ENCODE assay signal across 9 cellular contexts in the genomic region with DNA sequence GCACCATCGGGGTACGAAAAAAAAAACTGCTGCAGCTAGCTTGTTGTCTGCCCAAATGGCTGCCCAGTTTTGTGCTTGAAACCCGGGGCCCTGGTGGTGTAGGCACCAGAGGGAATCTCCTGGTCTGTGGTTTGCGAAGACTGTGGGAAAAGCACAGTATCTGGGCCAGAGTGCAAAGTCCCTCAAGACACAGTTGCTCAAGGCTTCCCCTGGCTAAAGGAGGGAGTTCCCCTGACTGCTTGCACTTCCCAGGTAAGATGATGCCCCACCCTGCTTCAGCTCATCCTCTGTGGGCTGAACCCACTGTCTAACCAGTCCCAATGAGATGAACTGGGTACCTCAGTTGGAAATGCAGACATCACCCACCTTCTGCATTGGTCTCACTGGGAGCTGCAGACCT. TPM values are rescaled to one million over a fixed set of nuclear protein-coding genes. Genes with fewer than 3 reads are reported as not detected.
DNase-seq lines count a peak whose midpoint lies in the region; ATAC-seq, FAIRE-seq and TF ChIP-seq lines count a peak whose summit lies in the region.
"Not testable (repeated sequence)": the region's sequence is repeated elsewhere in the genome, so short reads cannot be mapped to it uniquely, and the experiment has no call there.
"Had no signal": no experiment of that assay in that cellular context is flagged by ENCODE, and none has a peak within 500 bp of the region (broad histone marks: within the 10 kb centered on the region; RNA-seq: fewer than 3 reads in every experiment).

No MANE protein-coding gene starts in this region.

- H3K9me3 ChIP-seq in IMR-90 (ENCODE audit: control insufficient read depth, insufficient read depth, low read length); RWPE2 (ENCODE audit: severe bottlenecking); mammary epithelial cell (replicated peaks; ENCODE audit: insufficient read depth, low read length); H1 (ENCODE audit: insufficient read depth in 2 of 2, low read depth in 1 of 2, low read length in 1 of 2); small intestine (ENCODE audit: control insufficient read depth, low read depth): not testable (repeated sequence)

- not testable (repeated sequence) for TF ChIP-seq EP300 in H1 (IDR thresholded peaks at IDR 0.05; ENCODE audit: borderline replicate concordance in 1 of 2, low read depth in 2 of 2, low read length in 2 of 2)

- not testable (repeated sequence) for H3K4me3 ChIP-seq in IMR-90 (ENCODE audit: insufficient read depth, low read depth, low read length); RWPE2 (ENCODE audit: severe bottlenecking); mammary epithelial cell (replicated peaks in 1 of 3; ENCODE audit: insufficient read depth in 1 of 3, low read depth in 2 of 3, low read length in 3 of 3); H1 (ENCODE audit: extremely low read depth in 1 of 4, insufficient read depth in 2 of 4, low read depth in 3 of 4, low read length in 4 of 4); small intestine (ENCODE audit: low read depth in 1 of 2, low read length in 2 of 2)

- not testable (repeated sequence) for H3K18ac ChIP-seq in IMR-90 (ENCODE audit: low read depth, low read length); H1 (ENCODE audit: extremely low read depth, low read length)

- not testable (repeated sequence) for H2BK12ac ChIP-seq in H1 (ENCODE audit: low read depth, low read length)

- in situ Hi-C loops in IMR-90 (cut with MboI; ENCODE audit: low sequenced_read_pairs); mammary epithelial cell (cut with MboI; ENCODE audit: low sequenced_read_pairs in 2 of 2): not testable (repeated sequence)

- H2AK5ac ChIP-seq in IMR-90 (ENCODE audit: low read depth, low read length) = peak overlapping the region; percentile 97
- not testable (repeated sequence) for H2AK5ac ChIP-seq in H1 (ENCODE audit: low read depth, low read length)

- not testable (repeated sequence) for H3K27ac ChIP-seq in IMR-90 (ENCODE audit: insufficient read depth, low read length); RWPE2 (ENCODE audit: poor library complexity, severe bottlenecking); mammary epithelial cell (ENCODE audit: insufficient read depth, low read depth, low read length); H1 (ENCODE audit: low read depth, low read length); small intestine (ENCODE audit: low read depth in 1 of 2, low read length in 1 of 2)

- not testable (repeated sequence) for H2AFZ ChIP-seq in IMR-90 (replicated peaks; ENCODE audit: low read length, poor library complexity); mammary epithelial cell (ENCODE audit: low read depth, low read length)
- peak overlapping the region; percentile 49; the same call in 1 of the 2 replicates for H2AFZ ChIP-seq in H1 (ENCODE audit: low read length)

- CTCF ChIA-PET in IMR-90 (lab: Yijun Ruan, JAX); mammary epithelial cell (lab: Charles Lee; ENCODE audit: low non-redundant PET): not testable (repeated sequence)
- CTCF ChIA-PET in H1 (lab: Charles Lee; ENCODE audit: partially characterized antibody) = interaction anchor here (1.0 to 1.6 kb wide), 2 partner anchors 19 to 57 kb away, joined by 3 to 4 read pairs; no protein-coding TSS in a partner anchor

- not testable (repeated sequence) for H4K91ac ChIP-seq in IMR-90 (ENCODE audit: insufficient read depth, low read depth, low read length); H1 (replicated peaks; ENCODE audit: insufficient read length, low read length)

- H3K56ac ChIP-seq in IMR-90 (ENCODE audit: extremely low read depth, insufficient read depth, low read length); H1 (replicated peaks; ENCODE audit: insufficient read length, low read depth, low read length): not testable (repeated sequence)

- H3K23ac ChIP-seq in IMR-90 (ENCODE audit: low read depth, low read length); H1 (ENCODE audit: insufficient read length): not testable (repeated sequence)

- TF ChIP-seq POLR2A in IMR-90 (IDR thresholded peaks at IDR 0.05; ENCODE audit: low read depth, low read length); H1 (IDR thresholded peaks at IDR 0.05; ENCODE audit: control extremely low read depth in 1 of 2, low read depth in 2 of 2, low read length in 2 of 2): not testable (repeated sequence)

- peak overlapping the region; percentile 58 for H3K4ac ChIP-seq in IMR-90 (ENCODE audit: low read depth, low read length)
- not testable (repeated sequence) for H3K4ac ChIP-seq in H1 (replicated peaks; ENCODE audit: insufficient read length, low read depth, low read length)

- H2AK9ac ChIP-seq in IMR-90 (replicated peaks; ENCODE audit: low read depth, low read length, poor library complexity) = not testable (repeated sequence)

- H3K9ac ChIP-seq in IMR-90 (ENCODE audit: low read depth, low read length); mammary epithelial cell (ENCODE audit: insufficient read depth, low read length); H1 (replicated peaks in 1 of 4; ENCODE audit: extremely low read depth in 1 of 4, low read depth in 3 of 4, low read length in 3 of 4): not testable (repeated sequence)

- not testable (repeated sequence) for H4K5ac ChIP-seq in IMR-90 (ENCODE audit: low read depth, low read length); H1 (ENCODE audit: insufficient read length, low read depth, low read length)

- 0 out of 2 replicates have a peak overlapping the region, but pooled peaks have one; percentile 14 for H2BK20ac ChIP-seq in IMR-90 (ENCODE audit: low read depth, low read length)
- not testable (repeated sequence) for H2BK20ac ChIP-seq in H1 (ENCODE audit: low read length)

- POLR2A ChIA-PET in IMR-90 (lab: Charles Lee; ENCODE audit: unreplicated experiment); H1 (lab: Charles Lee; ENCODE audit: partially characterized antibody): not testable (repeated sequence)

- TF ChIP-seq CTCF in IMR-90 (conservative IDR thresholded peaks at IDR 0.05; ENCODE audit: low read depth, low read length); RWPE2 (IDR thresholded peaks at IDR 0.05; ENCODE audit: poor library complexity, severe bottlenecking); mammary epithelial cell (conservative IDR thresholded peaks at IDR 0.05 in 1 of 2, IDR thresholded peaks at IDR 0.05 in 1 of 2; ENCODE audit: extremely low read depth in 1 of 2, insufficient read depth in 1 of 2, low read depth in 1 of 2, low read length in 2 of 2); H1 (IDR thresholded peaks at IDR 0.05; ENCODE audit: control extremely low read depth in 1 of 3, insufficient read depth in 1 of 3, low read depth in 1 of 3, low read length in 3 of 3): not testable (repeated sequence)

- not testable (repeated sequence) for H3K27me3 ChIP-seq in IMR-90 (ENCODE audit: control insufficient read depth, insufficient read depth, low read length); RWPE2 (ENCODE audit: insufficient read depth, poor library complexity, severe bottlenecking); mammary epithelial cell (ENCODE audit: insufficient read depth, low read length); H1 (replicated peaks in 1 of 4; ENCODE audit: control insufficient read depth in 3 of 4, extremely low read depth in 1 of 4, insufficient read depth in 3 of 4, low read length in 3 of 4); small intestine (ENCODE audit: control insufficient read depth in 2 of 2, insufficient read depth in 2 of 2, low read length in 2 of 2)

- H4K20me1 ChIP-seq in IMR-90 (ENCODE audit: insufficient read depth, low read length); mammary epithelial cell (ENCODE audit: insufficient read depth, low read length); H1 (replicated peaks in 1 of 2; ENCODE audit: control insufficient read depth in 1 of 2, insufficient read depth in 2 of 2, low read length in 2 of 2): not testable (repeated sequence)

- not testable (repeated sequence) for H3K79me1 ChIP-seq in IMR-90 (ENCODE audit: low read depth in 1 of 2, low read length in 2 of 2); H1 (ENCODE audit: low read depth, low read length)

- not testable (repeated sequence) for H3K36me3 ChIP-seq in IMR-90 (ENCODE audit: control insufficient read depth, insufficient read depth, low read length); RWPE2 (ENCODE audit: low read depth); mammary epithelial cell (ENCODE audit: insufficient read depth, low read length); H1 (ENCODE audit: control insufficient read depth in 2 of 4, insufficient read depth in 4 of 4, low read length in 3 of 4); small intestine (ENCODE audit: control insufficient read depth in 2 of 2, insufficient read depth in 2 of 2, low read length in 2 of 2)

- peak overlapping the region; percentile 89; the same call in 1 of the 3 replicates for H2BK15ac ChIP-seq in IMR-90 (ENCODE audit: low read depth, low read length)
- not testable (repeated sequence) for H2BK15ac ChIP-seq in H1 (ENCODE audit: low read length)

- ATAC-seq in IMR-90 (ENCODE audit: low read depth) = not testable (repeated sequence)
- ATAC-seq in RWPE2 (ENCODE audit: low read depth) = peak; percentile 44; the same call in 2 of the 3 replicates

- intact Hi-C loops in IMR-90 (cut with micrococcal nuclease); mammary epithelial cell (cut with micrococcal nuclease): not testable (repeated sequence)

- 0 out of 4 replicates have a peak overlapping the region, but pooled peaks of 1 of the 2 experiments have one; percentile 42 for H4K8ac ChIP-seq in IMR-90 (ENCODE audit: low read depth in 2 of 2, low read length in 2 of 2)
- not testable (repeated sequence) for H4K8ac ChIP-seq in H1 (ENCODE audit: extremely low read depth, insufficient read depth, low read length)

- 0 out of 2 replicates have a peak overlapping the region, but pooled peaks have one; percentile 11 for H3K14ac ChIP-seq in IMR-90 (replicated peaks; ENCODE audit: low read depth, low read length)
- H3K14ac ChIP-seq in H1 (ENCODE audit: insufficient read length) = not testable (repeated sequence)

- BruUV-seq in IMR-90 (replicated peaks; lab: Mats Ljungman, UMichigan); mammary epithelial cell (replicated peaks; lab: Mats Ljungman, UMichigan): not testable (repeated sequence)

- H3K23me2 ChIP-seq in H1 (ENCODE audit: low read depth, low read length) = not testable (repeated sequence)

- dilution Hi-C loops in IMR-90 (cut with HindIII; ENCODE audit: low sequenced_read_pairs, unreplicated experiment); mammary epithelial cell (cut with HindIII; ENCODE audit: low sequenced_read_pairs): not testable (repeated sequence)

- FAIRE-seq in H1 (lab: Jason Lieb, UNC); small intestine (lab: Jason Lieb, UNC): not testable (repeated sequence)

- H2BK5ac ChIP-seq in IMR-90 (ENCODE audit: low read depth, low read length, poor library complexity, severe bottlenecking); H1 (ENCODE audit: low read depth, low read length): not testable (repeated sequence)

- TF ChIP-seq RAD21 in IMR-90 (IDR thresholded peaks at IDR 0.05; ENCODE audit: low read length); H1 (IDR thresholded peaks at IDR 0.05 in 1 of 2, conservative IDR thresholded peaks at IDR 0.05 in 1 of 2; ENCODE audit: low read depth in 2 of 2, low read length in 2 of 2): not testable (repeated sequence)

- peak overlapping the region; percentile 49; the same call in 1 of the 2 replicates for H2BK120ac ChIP-seq in IMR-90 (ENCODE audit: low read depth, low read length)
- not testable (repeated sequence) for H2BK120ac ChIP-seq in H1 (replicated peaks; ENCODE audit: low read depth, low read length)

- H3K79me2 ChIP-seq in mammary epithelial cell (ENCODE audit: insufficient read depth, low read length); H1 (ENCODE audit: control insufficient read depth in 1 of 2, insufficient read depth in 2 of 2, low read length in 2 of 2): not testable (repeated sequence)

- not testable (repeated sequence) for H3K4me2 ChIP-seq in IMR-90 (ENCODE audit: low read depth, low read length); mammary epithelial cell (ENCODE audit: insufficient read depth, low read depth, low read length); H1 (ENCODE audit: insufficient read depth in 1 of 2, low read depth in 2 of 2, low read length in 2 of 2)

- H3K9me1 ChIP-seq in IMR-90 (ENCODE audit: insufficient read depth, low read length) = not testable (repeated sequence)

- DNase-seq in DMS53 (lab: John Stamatoyannopoulos, UW) (peak; percentile 29), mammary epithelial cell (peak; percentile 47), kidney tubule cell (ENCODE audit: low spot score) (peak; percentile 47), mucosa of gallbladder (ENCODE audit: low spot score) (peak; percentile 44), small intestine (peak; percentile 76)
- not testable (repeated sequence) for DNase-seq in IMR-90; RWPE2 (ENCODE audit: low spot score); H1 (ENCODE audit: low read depth in 1 of 2, low spot score in 2 of 2)

- H3K4me1 ChIP-seq in IMR-90 (ENCODE audit: control insufficient read depth, insufficient read depth, low read length); H1 (replicated peaks in 1 of 4; ENCODE audit: control insufficient read depth in 3 of 4, insufficient read depth in 4 of 4, low read length in 3 of 4); small intestine (ENCODE audit: control insufficient read depth in 2 of 2, insufficient read depth in 1 of 2, low read depth in 1 of 2, low read length in 1 of 2): not testable (repeated sequence)
- H3K4me1 ChIP-seq in RWPE2 (ENCODE audit: insufficient read depth, poor library complexity, severe bottlenecking) = peaks cover 36% of the 10 kb centered on the region
- peaks cover 30% of the 10 kb centered on the region for H3K4me1 ChIP-seq in mammary epithelial cell (ENCODE audit: insufficient read depth, low read length)

- 80% methylated on average over 1 of the region's 4 CpGs; no CpG with 5 or more reads in 1 of the 2 experiments for whole genome bisulfite sequencing in IMR-90 (ENCODE audit: extremely low coverage in 2 of 2, insufficient read length in 1 of 2), 2 experiments
- WGBS in mammary epithelial cell (ENCODE audit: low coverage, missing lambda C conversion rate) = 90% methylated on average over 3 of the region's 4 CpGs
- 91% methylated on average over 4 of the region's 4 CpGs; no CpG with 5 or more reads in 1 of the 2 experiments for WGBS in H1 (ENCODE audit: extremely low coverage in 1 of 2, insufficient coverage in 1 of 2, insufficient read length in 1 of 2, insufficient replicate concordance in 2 of 2, low coverage in 1 of 2, low lambda C conversion rate in 2 of 2, missing lambda C conversion rate in 1 of 2), 2 experiments
- 27 to 75% (median 54%) methylated on average over 4 of the region's 4 CpGs for WGBS in small intestine, 3 donors

RNA-seq across cellular contexts. Expression of gene ARSJ, which starts 33.8 kb away (rescaled TPM):
- total RNA-seq in IMR-90 (2012; rRNA removed) = 126 and 143 TPM in 2 replicates
- polyA plus RNA-seq in IMR-90 (2012; rRNA removed) = 47.7 and 49.0 TPM in 2 replicates
- 24.2 and 47.1 TPM in 2 replicates for polyA plus RNA-seq in IMR-90 (2012; cell fraction: cytosol; rRNA removed)
- 18.5 and 55.6 TPM in 2 replicates for polyA plus RNA-seq in IMR-90 (2012; cell fraction: nucleus; rRNA removed; ENCODE audit: low replicate concordance)
- total RNA-seq in mammary epithelial cell = 10 to 100 TPM; 35.8 to 39.8 TPM
- polyA plus RNA-seq in mammary epithelial cell = 11.3 TPM
- polyA minus RNA-seq in mammary epithelial cell = 19.7 TPM
- total RNA-seq in H1 (2021; fragmentation: NEBNext Ultra II Directional; extraction: Animal tissue kit (Norgen Biotek cat#: 25700)) = 5.8 and 6.3 TPM in 2 replicates
- polyA plus RNA-seq in H1 (2011; rRNA removed) = 1.3 and 1.4 TPM in 2 replicates
- 1.4 TPM for polyA plus RNA-seq in H1 (2011; cell fraction: cytosol; rRNA removed)
- polyA plus RNA-seq in H1 (2011; cell fraction: nucleus; rRNA removed) = 1.9 TPM
- polyA plus RNA-seq in H1 (2012, experiment 1 of 2) = 2.1 to 2.6 TPM (median 2.3 TPM) in 4 replicates
- polyA plus RNA-seq in H1 (2012, experiment 2 of 2) = 0.31 TPM
- 2.6 TPM for polyA plus RNA-seq in H1 (2013, experiment 1 of 2)
- 3.2 TPM for polyA plus RNA-seq in H1 (2013, experiment 2 of 2)
- polyA minus RNA-seq in H1 (2011; rRNA and poly(A)+ RNA removed) = 2.9 and 3.3 TPM in 2 replicates
- 1.5 TPM for polyA minus RNA-seq in H1 (2011; cell fraction: cytosol; rRNA and poly(A)+ RNA removed)
- polyA minus RNA-seq in H1 (2011; cell fraction: nucleus; rRNA and poly(A)+ RNA removed) = 10.8 TPM
- 21.6 TPM for total RNA-seq in mucosa of gallbladder
- 1 to 10 TPM in 1 of 3 donors, under 1 TPM in 1, not detected in 1; 0.22 to 1.0 TPM for polyA plus RNA-seq in small intestine
- polyA plus RNA-seq: CD14-positive monocyte had no signal
